Comparison of ENCODE assay signal across 13 cellular contexts in the genomic region with DNA sequence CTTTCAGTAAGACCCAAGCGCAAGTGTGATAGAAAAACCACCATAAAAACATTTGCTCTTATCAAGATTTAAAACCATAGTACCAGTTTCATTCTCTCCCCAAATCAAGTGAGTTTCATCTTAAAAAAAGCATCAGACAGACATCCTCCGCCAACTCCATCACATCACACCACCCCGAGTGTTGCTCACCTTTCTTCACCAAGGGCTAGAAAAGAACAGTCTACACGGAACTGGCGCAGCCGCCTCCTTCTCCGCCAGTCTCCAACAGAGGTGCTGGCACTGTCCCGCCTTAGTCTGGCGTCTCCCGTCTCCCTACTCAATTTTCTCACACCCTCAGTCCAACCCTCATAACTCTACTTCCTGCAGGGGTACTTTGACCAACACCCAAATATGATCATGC. TPM values are rescaled to one million over a fixed set of nuclear protein-coding genes. Genes with fewer than 3 reads are reported as not detected.
DNase-seq lines count a peak whose midpoint lies in the region; ATAC-seq, FAIRE-seq and TF ChIP-seq lines count a peak whose summit lies in the region.
"Had no signal": no experiment of that assay in that cellular context is flagged by ENCODE, and none has a peak within 500 bp of the region (broad histone marks: within the 10 kb centered on the region; RNA-seq: fewer than 3 reads in every experiment).

No MANE protein-coding gene starts in this region.

- peak; percentile 72 for ATAC-seq in activated T-helper 17 cell treated with anti-CD3 and anti-CD28 coated beads, Interleukin-2, amount 50 U/mL, for 72 hours (replicated peaks)
- ATAC-seq: heart right ventricle had no signal

- H3K27me3 Mint-ChIP-seq in T-helper 2 cell treated with Interferon-gamma antibody and Interleukin-4, amounts not matched to agents 5 μg/mL and 100 μg/mL, for 36 hours (ENCODE audit: low read depth): no peaks in the 10 kb centered on the region
- no peaks in the 10 kb centered on the region for H3K27me3 Mint-ChIP-seq in activated T-helper 17 cell treated with anti-CD3 and anti-CD28 coated beads, Interleukin-2, amount 50 U/mL, for 72 hours
- peaks cover 10% of the 10 kb centered on the region for H3K27me3 Mint-ChIP-seq in HFFc6 (ENCODE audit: insufficient read depth)
- H3K27me3 Mint-ChIP-seq: brain had no signal

- no peak for TF ChIP-seq POLR2A in GM12891 (IDR thresholded peaks at IDR 0.05; ENCODE audit: low read depth, low read length)

- no peak for TF ChIP-seq CTCF in HFFc6 (IDR thresholded peaks at IDR 0.05)

- no peak overlapping the region for H3K27ac Mint-ChIP-seq in T-helper 2 cell treated with Interferon-gamma antibody and Interleukin-4, amounts not matched to agents 5 μg/mL and 100 μg/mL, for 36 hours
- no peak overlapping the region for H3K27ac Mint-ChIP-seq in activated T-helper 17 cell treated with anti-CD3 and anti-CD28 coated beads, Interleukin-2, amount 50 U/mL, for 72 hours
- H3K27ac Mint-ChIP-seq in HFFc6: no peak overlapping the region
- H3K27ac Mint-ChIP-seq: brain had no signal

- DNase-seq in GM12891 (ENCODE audit: insufficient read length, low spot score): no peak
- no peak for DNase-seq in T-helper 2 cell treated with Interferon-gamma antibody and Interleukin-4, amounts not matched to agents 5 μg/mL and 100 μg/mL, for 36 hours (ENCODE audit: low spot score)
- DNase-seq in nucleus accumbens (lab: John Stamatoyannopoulos, UW): peak in 29 of 56 donors; percentile 2 to 74 (median 15)
- DNase-seq in HFFc6: no peak
- DNase-seq in HK-2 (ENCODE audit: unreplicated experiment): no peak
- DNase-seq in NCI-H510A treated with DMSO at 0.1 percent for 48 hours (lab: John Stamatoyannopoulos, UW): no peak
- DNase-seq in NCI-H2081 treated with DMSO at 0.1 percent for 48 hours (lab: John Stamatoyannopoulos, UW): no peak
- DNase-seq: heart right ventricle, SJCRH30 had no signal

- FAIRE-seq in GM12891 (lab: Jason Lieb, UNC): peak; percentile 78
- FAIRE-seq: endothelial cell of umbilical vein, G401.6 had no signal

- H3K4me1 Mint-ChIP-seq in T-helper 2 cell treated with Interferon-gamma antibody and Interleukin-4, amounts not matched to agents 5 μg/mL and 100 μg/mL, for 36 hours (ENCODE audit: low read depth): peaks cover 5% of the 10 kb centered on the region
- peaks cover 13% of the 10 kb centered on the region for H3K4me1 Mint-ChIP-seq in activated T-helper 17 cell treated with anti-CD3 and anti-CD28 coated beads, Interleukin-2, amount 50 U/mL, for 72 hours
- H3K4me1 Mint-ChIP-seq in HFFc6 (ENCODE audit: low read depth): no peaks in the 10 kb centered on the region
- H3K4me1 Mint-ChIP-seq: brain had no signal

- peak overlapping the region; percentile 4 for H3K4me3 Mint-ChIP-seq in T-helper 2 cell treated with Interferon-gamma antibody and Interleukin-4, amounts not matched to agents 5 μg/mL and 100 μg/mL, for 36 hours
- H3K4me3 Mint-ChIP-seq in activated T-helper 17 cell treated with anti-CD3 and anti-CD28 coated beads, Interleukin-2, amount 50 U/mL, for 72 hours: peak overlapping the region; percentile 66
- no peak overlapping the region for H3K4me3 Mint-ChIP-seq in HFFc6
- H3K4me3 Mint-ChIP-seq: brain had no signal

- no peaks in the 10 kb centered on the region for H3K36me3 Mint-ChIP-seq in T-helper 2 cell treated with Interferon-gamma antibody and Interleukin-4, amounts not matched to agents 5 μg/mL and 100 μg/mL, for 36 hours (ENCODE audit: low read depth)
- no peaks in the 10 kb centered on the region for H3K36me3 Mint-ChIP-seq in activated T-helper 17 cell treated with anti-CD3 and anti-CD28 coated beads, Interleukin-2, amount 50 U/mL, for 72 hours (ENCODE audit: low read depth)
- H3K36me3 Mint-ChIP-seq in HFFc6 (ENCODE audit: low read depth): no peaks in the 10 kb centered on the region
- H3K36me3 Mint-ChIP-seq: brain had no signal

- no peaks in the 10 kb centered on the region for H3K9me3 Mint-ChIP-seq in T-helper 2 cell treated with Interferon-gamma antibody and Interleukin-4, amounts not matched to agents 5 μg/mL and 100 μg/mL, for 36 hours
- H3K9me3 Mint-ChIP-seq in activated T-helper 17 cell treated with anti-CD3 and anti-CD28 coated beads, Interleukin-2, amount 50 U/mL, for 72 hours: no peaks in the 10 kb centered on the region
- no peaks in the 10 kb centered on the region for H3K9me3 Mint-ChIP-seq in HFFc6
- H3K9me3 Mint-ChIP-seq: brain had no signal

TF ChIP-seq in GM12891, 5 proteins besides CTCF, POLR2A, EP300 and RAD21:
- no peak for TF ChIP-seq SPI1 (IDR thresholded peaks at IDR 0.05; ENCODE audit: low read depth, low read length)
- TF ChIP-seq POLR2AphosphoS5 (IDR thresholded peaks at IDR 0.05; ENCODE audit: low read depth, low read length): no peak
- no peak for TF ChIP-seq PAX5 (IDR thresholded peaks at IDR 0.05; ENCODE audit: insufficient read depth, low read length, severe bottlenecking)
- TF ChIP-seq TAF1 (IDR thresholded peaks at IDR 0.05; ENCODE audit: low read depth, low read length): no peak
- TF ChIP-seq POU2F2 (IDR thresholded peaks at IDR 0.05; ENCODE audit: low read depth, low read length): no peak
TF ChIP-seq in GM12891: peak in this region for 0.

RNA-seq across cellular contexts. Expression of gene WIPI2, which starts 46.9 kb away (rescaled TPM):
- polyA plus RNA-seq in GM12891 (2012; ENCODE audit: low read depth, missing spikeins): 43.0 TPM
- 10 to 100 TPM; 37.9 to 49.7 TPM for total RNA-seq in activated T-helper 17 cell treated with anti-CD3 and anti-CD28 coated beads, Interleukin-2, amount 50 U/mL, for 72 hours
- total RNA-seq in HFFc6 (2021; fragmentation: NEBNext Ultra II Directional; extraction: Animal tissue kit (Norgen Biotek cat#: 25700)): 10 to 100 TPM; 55.0 to 71.9 (median 59.2) TPM

Comparison
In these comparisons a context has a peak if more than half of its experiments do, and no peak if none do; other contexts are left out.
1. DNase-seq: peak in nucleus accumbens (29 of 56); none in GM12891 (single experiment), T-helper 2 cell treated with Interferon-gamma antibody and Interleukin-4, amounts not matched to agents 5 μg/mL and 100 μg/mL, for 36 hours (single experiment), HFFc6 (single experiment), HK-2 (single experiment), NCI-H510A treated with DMSO at 0.1 percent for 48 hours (single experiment) and NCI-H2081 treated with DMSO at 0.1 percent for 48 hours (single experiment).